ENCODE assay signal across 8 cellular contexts in genomic region chr11:125110996-125111340, GRCh38. TPM values are rescaled to one million over a fixed set of nuclear protein-coding genes. Genes with fewer than 3 reads are reported as not detected.
DNase-seq lines count a peak whose midpoint lies in the region; ATAC-seq and TF ChIP-seq lines count a peak whose summit lies in the region.

No MANE protein-coding gene starts in this region.

- H3K4me1 ChIP-seq in psoas muscle, result peaks cover 21% of the 10 kb centered on the region

- H3K27ac ChIP-seq in VCaP, result peak overlapping the region; percentile 73
- H3K27ac ChIP-seq in psoas muscle, result peak overlapping the region; percentile 71

- DNase-seq in D341Med (ENCODE audit: low spot score) (peak; percentile 43), HFF-Myc (ENCODE audit: extremely low read depth, low read depth) (no peak), fibroblast of the aortic adventitia (ENCODE audit: low read depth) (no peak), psoas muscle (no peak), NCI-H128 (lab: John Stamatoyannopoulos, UW; ENCODE audit: unreplicated experiment) (no peak), HuH-7.5 (ENCODE audit: low spot score) (no peak)

- TF ChIP-seq CTCF in HFF-Myc (IDR thresholded peaks at IDR 0.05; ENCODE audit: low read depth, low read length, missing control alignments) (no peak), VCaP (conservative IDR thresholded peaks at IDR 0.05) (no peak), fibroblast of the aortic adventitia (IDR thresholded peaks at IDR 0.05; ENCODE audit: insufficient read depth, low read length) (no peak), psoas muscle (IDR thresholded peaks at IDR 0.05) (no peak)

- H3K4me3 ChIP-seq in HFF-Myc (replicated peaks; ENCODE audit: low read depth, low read length) (peak overlapping the region; percentile 93), fibroblast of the aortic adventitia (ENCODE audit: low read depth, low read length) (peak overlapping the region; percentile 90), psoas muscle (peak overlapping the region; percentile 91)

- intact Hi-C loops in psoas muscle (cut with DNase I), result loop anchor here in 1 of 2 donors (10.0 kb wide), 1 partner anchor 156 kb away; the partner anchor contains the start of gene CCDC15

- no peaks in the 10 kb centered on the region for H3K9me3 ChIP-seq in psoas muscle

- ATAC-seq in psoas muscle, result peak in 1 of 4 donors; percentile 23
- ATAC-seq in GM21723 (IDR thresholded peaks at IDR 0.05; ENCODE audit: unreplicated experiment), result no peak

- no peaks in the 10 kb centered on the region for H3K36me3 ChIP-seq in psoas muscle (ENCODE audit: insufficient read depth in 1 of 2, low read depth in 1 of 2)

- 1 to 3% (median 1%) methylated on average over 9 of the region's 9 CpGs for WGBS in psoas muscle, 3 donors

- no peaks in the 10 kb centered on the region for H3K27me3 ChIP-seq in psoas muscle (ENCODE audit: insufficient read depth in 3 of 3, low read length in 2 of 3)

RNA-seq across cellular contexts. Expression of gene TMEM218, which starts 0.5 kb away (rescaled TPM):
- total RNA-seq in fibroblast of the aortic adventitia (ENCODE audit: low replicate concordance) (9.2 and 35.1 TPM in 2 replicates), psoas muscle (10 to 100 TPM in 1 of 4 donors, 1 to 10 TPM in 3; 4.9 to 12.1 (median 5.9) TPM)
- 10 to 100 TPM; 13.6 to 30.3 (median 18.4) TPM for polyA plus RNA-seq in psoas muscle

RNA-seq across cellular contexts. Expression of gene SLC37A2, which starts 47.9 kb away (rescaled TPM):
- total RNA-seq in fibroblast of the aortic adventitia (ENCODE audit: low replicate concordance) (0.08 and 0.63 TPM in 2 replicates), psoas muscle (1 to 10 TPM; 1.2 to 1.9 (median 1.7) TPM)
- polyA plus RNA-seq in psoas muscle, result under 1 TPM; 0.30 to 0.47 (median 0.31) TPM

RNA-seq across cellular contexts. Expression of gene PKNOX2, which starts 53.6 kb away (rescaled TPM):
- 2.0 and 8.6 TPM in 2 replicates for total RNA-seq in fibroblast of the aortic adventitia (ENCODE audit: low replicate concordance)
- total RNA-seq in psoas muscle, result 10 to 100 TPM; 14.5 to 30.5 (median 26.4) TPM
- polyA plus RNA-seq in psoas muscle, result 1 to 10 TPM; 1.8 to 8.8 (median 4.1) TPM
